ENCODE assay signal across 18 cellular contexts in genomic region chr5:57804500-57804899, GRCh38.
A peak's percentile ranks its signal among the peaks of the same experiment; 100 is the strongest.
DNase-seq lines count a peak whose midpoint lies in the region; ATAC-seq and TF ChIP-seq lines count a peak whose summit lies in the region.
"Had no signal": no experiment of that assay in that cellular context is flagged by ENCODE, and none has a peak within 500 bp of the region (broad histone marks: within the 10 kb centered on the region; RNA-seq: fewer than 3 reads in every experiment).

No MANE protein-coding gene starts in this region.

- no peak overlapping the region for H3K4me3 ChIP-seq in HCT116 (replicated peaks in 1 of 2; ENCODE audit: low read depth in 1 of 2, low read length in 2 of 2)
- peak overlapping the region; percentile 46; the same call in 1 of the 2 replicates for H3K4me3 ChIP-seq in SK-N-MC
- H3K4me3 ChIP-seq in mesenchymal stem cell (ENCODE audit: insufficient read depth in 1 of 2, low read depth in 1 of 2, low read length in 2 of 2): no peak overlapping the region
- no peak overlapping the region for H3K4me3 ChIP-seq in hepatocyte
- no peak overlapping the region for H3K4me3 ChIP-seq in HAP-1

- no peak for TF ChIP-seq RAD21 in HCT116 (IDR thresholded peaks at IDR 0.05; ENCODE audit: low read depth)

- no peaks in the 10 kb centered on the region for H3K36me3 ChIP-seq in HCT116 (ENCODE audit: control insufficient read depth in 1 of 2, insufficient read depth in 2 of 2, low read length in 2 of 2)
- H3K36me3 ChIP-seq in SK-N-MC (ENCODE audit: insufficient read depth, low read length): no peaks in the 10 kb centered on the region
- no peaks in the 10 kb centered on the region for H3K36me3 ChIP-seq in mesenchymal stem cell (ENCODE audit: control insufficient read depth in 1 of 2, insufficient read depth in 2 of 2, low read depth in 1 of 2, low read length in 2 of 2)
- H3K36me3 ChIP-seq in hepatocyte (replicated peaks; ENCODE audit: insufficient read depth, low read depth): no peaks in the 10 kb centered on the region
- no peaks in the 10 kb centered on the region for H3K36me3 ChIP-seq in HAP-1 (replicated peaks)

- H4K20me1 ChIP-seq in HCT116 (ENCODE audit: insufficient read depth) (no peaks in the 10 kb centered on the region), hepatocyte (ENCODE audit: insufficient read depth, poor library complexity, severe bottlenecking) (no peaks in the 10 kb centered on the region)

- H2BK12ac ChIP-seq in mesenchymal stem cell (ENCODE audit: low read length in 2 of 2): no peak overlapping the region

- 100% methylated on average over 1 of the region's 1 CpG for WGBS in mesenchymal stem cell
- WGBS in hepatocyte (ENCODE audit: low lambda C conversion rate, missing lambda C conversion rate): 86% methylated on average over 1 of the region's 1 CpG

- H3K14ac ChIP-seq in mesenchymal stem cell (ENCODE audit: low read length in 2 of 2): no peak overlapping the region

- TF ChIP-seq CTCF in HCT116 (IDR thresholded peaks at IDR 0.05 in 2 of 3, conservative IDR thresholded peaks at IDR 0.05 in 1 of 3; ENCODE audit: borderline replicate concordance in 1 of 3, insufficient read depth in 1 of 3, low read depth in 2 of 3, low read length in 2 of 3) (no peak), hepatocyte (IDR thresholded peaks at IDR 0.05; ENCODE audit: poor library complexity) (no peak)

- intact Hi-C loops in HCT116 (cut with micrococcal nuclease): no loop called here

- H3K79me2 ChIP-seq in HCT116 (ENCODE audit: insufficient read depth, low read length) (no peaks in the 10 kb centered on the region), hepatocyte (no peaks in the 10 kb centered on the region)

- H3K9me2 ChIP-seq in HCT116 (ENCODE audit: insufficient read depth): no peaks in the 10 kb centered on the region
- no peaks in the 10 kb centered on the region for H3K9me2 ChIP-seq in hepatocyte (replicated peaks; ENCODE audit: insufficient read depth)

- no peak overlapping the region for H3K4me2 ChIP-seq in HCT116 (ENCODE audit: low read length)
- H3K4me2 ChIP-seq in mesenchymal stem cell (ENCODE audit: low read length, poor library complexity, severe bottlenecking): no peak overlapping the region
- no peak overlapping the region for H3K4me2 ChIP-seq in hepatocyte
- H3K4me2 ChIP-seq: KMS-11 had no signal

- no peak for TF ChIP-seq POLR2A in HCT116 (IDR thresholded peaks at IDR 0.05; ENCODE audit: borderline replicate concordance, extremely low read depth, insufficient read depth, insufficient read length)

- H3K4me1 ChIP-seq in HCT116 (ENCODE audit: control insufficient read depth in 1 of 2, insufficient read depth in 2 of 2, low read length in 2 of 2) (peaks cover 0 to 6% of the 10 kb centered on the region in 2 experiments; a peak in 1 of 4 replicates), mesenchymal stem cell (ENCODE audit: control insufficient read depth, insufficient read depth, low read depth, low read length) (no peaks in the 10 kb centered on the region), hepatocyte (ENCODE audit: insufficient read depth) (no peaks in the 10 kb centered on the region), HAP-1 (no peaks in the 10 kb centered on the region)

- H2AFZ ChIP-seq in HCT116 (ENCODE audit: low read depth, low read length, poor library complexity, severe bottlenecking) (peak overlapping the region; percentile 42), mesenchymal stem cell (ENCODE audit: low read depth, low read length) (no peak overlapping the region), hepatocyte (no peak overlapping the region)

- DNase-seq in HCT116 (ENCODE audit: low read depth, low spot score) (no peak), SK-N-MC (ENCODE audit: low read depth, low spot score) (no peak), mesenchymal stem cell (no peak), renal cortical epithelial cell (ENCODE audit: low read depth) (peak; percentile 34), hepatocyte (ENCODE audit: low spot score) (no peak), HAP-1 (ENCODE audit: low spot score in 2 of 2) (no peak)
- DNase-seq: DMS79 treated with DMSO at 0.1 percent for 48 hours; H9; NCI-H1417; NCI-H187; NCI-H2107; NCI-H510A; NCI-H748 treated with DMSO at 0.1 percent for 48 hours; NK-92 treated with Interleukin-12 subunit alpha and Interleukin-12 subunit beta, amount 100 ng/mL, for 24 hours had no signal

- no peak overlapping the region for H3K23ac ChIP-seq in mesenchymal stem cell (ENCODE audit: low read length in 2 of 2)

- CTCF ChIA-PET in HCT116 (lab: Charles Lee): no interaction called here

- POLR2A ChIA-PET in HCT116 (lab: Charles Lee): no interaction called here

- H2AK5ac ChIP-seq in mesenchymal stem cell (ENCODE audit: low read length, severe bottlenecking): peak overlapping the region; percentile 80

- no peaks in the 10 kb centered on the region for H3K79me1 ChIP-seq in mesenchymal stem cell (replicated peaks; ENCODE audit: low read length, poor library complexity, severe bottlenecking)

- H3K27ac ChIP-seq in HCT116 (ENCODE audit: low read depth, low read length) (no peak overlapping the region), SK-N-MC (peak overlapping the region; percentile 54; the same call in 1 of the 2 replicates), mesenchymal stem cell (ENCODE audit: low read length, poor library complexity, severe bottlenecking) (peak overlapping the region; percentile 79), hepatocyte (no peak overlapping the region)
- H3K27ac ChIP-seq: KMS-11 had no signal

- H2BK120ac ChIP-seq in mesenchymal stem cell (ENCODE audit: low read depth, low read length): no peak overlapping the region

- in situ Hi-C loops in HAP-1 (cut with MboI; ENCODE audit: low sequenced_read_pairs): no loop called here

- H3K4ac ChIP-seq in mesenchymal stem cell (ENCODE audit: low read depth in 1 of 2, low read length in 2 of 2): no peak overlapping the region

- ATAC-seq in HCT116: no peak
- ATAC-seq in HG02970 (IDR thresholded peaks at IDR 0.05; ENCODE audit: low FRiP score, unreplicated experiment): no peak
- ATAC-seq in HG03432 (IDR thresholded peaks at IDR 0.05; ENCODE audit: unreplicated experiment): no peak
- ATAC-seq: HepG2 had no signal

- no peak overlapping the region for H3K9ac ChIP-seq in HCT116 (ENCODE audit: low read length)
- H3K9ac ChIP-seq in SK-N-MC (ENCODE audit: insufficient read length): no peak overlapping the region
- no peak overlapping the region for H3K9ac ChIP-seq in mesenchymal stem cell (ENCODE audit: low read length)
- H3K9ac ChIP-seq: KMS-11 had no signal

- H4K8ac ChIP-seq in mesenchymal stem cell (ENCODE audit: low read length): no peak overlapping the region

- no TSS peak for BruUV-seq in HCT116 (replicated peaks; lab: Mats Ljungman, UMichigan)

- H2BK15ac ChIP-seq in mesenchymal stem cell (ENCODE audit: low read depth, poor library complexity, severe bottlenecking): no peak overlapping the region

- no peak overlapping the region for H2BK5ac ChIP-seq in mesenchymal stem cell (ENCODE audit: low read depth, low read length, poor library complexity, severe bottlenecking)

- H3K9me3 ChIP-seq in HCT116 (ENCODE audit: control insufficient read depth in 1 of 2, insufficient read depth in 1 of 2, low read depth in 1 of 2, low read length in 2 of 2): no peaks in the 10 kb centered on the region
- no peaks in the 10 kb centered on the region for H3K9me3 ChIP-seq in SK-N-MC (ENCODE audit: low read depth, low read length)
- no peaks in the 10 kb centered on the region for H3K9me3 ChIP-seq in mesenchymal stem cell (ENCODE audit: control insufficient read depth, low read length)
- H3K9me3 ChIP-seq in hepatocyte (ENCODE audit: low read depth): no peaks in the 10 kb centered on the region
- no peaks in the 10 kb centered on the region for H3K9me3 ChIP-seq in HAP-1

- H4K91ac ChIP-seq in mesenchymal stem cell (ENCODE audit: low read length): no peak overlapping the region

- no peaks in the 10 kb centered on the region for H3K27me3 ChIP-seq in HCT116 (ENCODE audit: insufficient read depth, low read length)
- no peaks in the 10 kb centered on the region for H3K27me3 ChIP-seq in mesenchymal stem cell (ENCODE audit: control insufficient read depth in 1 of 2, insufficient read depth in 1 of 2, low read length in 2 of 2)
- H3K27me3 ChIP-seq in hepatocyte: no peaks in the 10 kb centered on the region
- H3K27me3 ChIP-seq in HAP-1 (ENCODE audit: low read depth): no peaks in the 10 kb centered on the region

- RAD21 ChIA-PET in HCT116 (lab: Charles Lee; ENCODE audit: low non-redundant PET in 1 of 2, low total read pairs in 2 of 2, uncharacterized antibody in 2 of 2, unreplicated experiment in 2 of 2): no interaction called here

- no peak overlapping the region for H3K18ac ChIP-seq in mesenchymal stem cell (ENCODE audit: low read depth in 1 of 2, low read length in 2 of 2)

TF ChIP-seq in HCT116, 20 proteins besides CTCF, POLR2A, EP300 and RAD21:
- TF ChIP-seq EZH2 (IDR thresholded peaks at IDR 0.05) (no peak), CBX3 (IDR thresholded peaks at IDR 0.05; ENCODE audit: low read depth) (no peak), TCF7L2 (IDR thresholded peaks at IDR 0.05; ENCODE audit: borderline replicate concordance, extremely low read depth, insufficient read depth, insufficient read length) (no peak), EGR1 (IDR thresholded peaks at IDR 0.05; ENCODE audit: low read depth) (no peak), POLR2AphosphoS5 (IDR thresholded peaks at IDR 0.05; ENCODE audit: low read depth, low read length) (no peak)
TF ChIP-seq in HCT116: peak in this region for 0.

Comparison
In these comparisons a context has a peak if more than half of its experiments do, and no peak if none do; other contexts are left out.
1. H3K27ac ChIP-seq: peak in SK-N-MC (single experiment) and mesenchymal stem cell (single experiment); none in HCT116 (single experiment) and hepatocyte (single experiment).